ENCODE assay signal across 9 cellular contexts in the genomic region with DNA sequence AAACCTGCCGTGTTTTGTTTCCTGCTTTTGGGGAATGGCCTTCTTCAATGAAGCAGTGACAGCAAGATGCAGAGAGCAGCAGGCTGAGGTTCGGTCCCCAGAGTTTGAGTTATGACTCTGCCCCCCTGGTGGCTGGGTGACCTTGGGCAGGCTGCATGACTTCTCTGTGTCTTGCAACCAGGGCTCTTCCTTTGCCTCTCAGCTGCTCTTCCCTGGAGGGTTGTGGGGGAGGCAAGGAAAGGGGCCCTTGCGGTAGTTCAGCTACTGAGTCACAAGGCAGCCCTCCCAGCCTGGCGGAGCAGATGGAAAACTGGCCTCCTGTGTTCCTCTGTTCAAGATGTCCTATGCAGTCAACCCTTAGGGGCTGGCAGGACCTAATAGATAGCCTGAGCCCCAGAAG. TPM values are rescaled to one million over a fixed set of nuclear protein-coding genes. Genes with fewer than 3 reads are reported as not detected.
DNase-seq lines count a peak whose midpoint lies in the region; ATAC-seq and TF ChIP-seq lines count a peak whose summit lies in the region.
"Had no signal": no experiment of that assay in that cellular context is flagged by ENCODE, and none has a peak within 500 bp of the region (broad histone marks: within the 10 kb centered on the region; RNA-seq: fewer than 3 reads in every experiment).

No MANE protein-coding gene starts in this region.

- H4K20me1 ChIP-seq in DND-41 (ENCODE audit: insufficient read depth, low read length) = no peaks in the 10 kb centered on the region
- H4K20me1 ChIP-seq in smooth muscle cell (ENCODE audit: low read depth) = no peaks in the 10 kb centered on the region

- TF ChIP-seq CTCF in DND-41 (IDR thresholded peaks at IDR 0.05; ENCODE audit: borderline replicate concordance, extremely low read depth, low read length, poor library complexity, severe bottlenecking) (peak; percentile 55), epithelial cell of proximal tubule (conservative IDR thresholded peaks at IDR 0.05; ENCODE audit: low read depth, low read length) (peak; percentile 69), smooth muscle cell (IDR thresholded peaks at IDR 0.05; ENCODE audit: borderline replicate concordance, insufficient read depth, poor library complexity, severe bottlenecking) (peak; percentile 44)

- H3K79me2 ChIP-seq in DND-41 (ENCODE audit: insufficient read depth, low read length) (no peaks in the 10 kb centered on the region), smooth muscle cell (ENCODE audit: low read depth) (no peaks in the 10 kb centered on the region)

- H3K27ac ChIP-seq in DND-41 (ENCODE audit: low read length) (no peak overlapping the region), smooth muscle cell (ENCODE audit: low read depth) (no peak overlapping the region), substantia nigra (ENCODE audit: low read depth, low read length, poor library complexity, severe bottlenecking) (no peak overlapping the region)

- H2AFZ ChIP-seq in DND-41 (ENCODE audit: low read depth, low read length) (no peak overlapping the region), smooth muscle cell (ENCODE audit: low read depth) (no peak overlapping the region)

- H3K9me3 ChIP-seq in DND-41 (ENCODE audit: insufficient read depth, low read length, severe bottlenecking) = no peaks in the 10 kb centered on the region
- H3K9me3 ChIP-seq in smooth muscle cell (replicated peaks; ENCODE audit: low read depth) = no peaks in the 10 kb centered on the region

- H3F3A ChIP-seq in smooth muscle cell (ENCODE audit: low read depth) = no peaks in the 10 kb centered on the region

- H3K9ac ChIP-seq in DND-41 (ENCODE audit: low read depth, low read length) (no peak overlapping the region), smooth muscle cell (ENCODE audit: low read depth) (no peak overlapping the region)

- peak; percentile 53; the same call in 2 of the 3 replicates for ATAC-seq in DND-41 (ENCODE audit: insufficient read depth, low read depth)
- ATAC-seq in GM21529 (IDR thresholded peaks at IDR 0.05; ENCODE audit: unreplicated experiment) = no peak
- no peak for ATAC-seq in HG03520 (IDR thresholded peaks at IDR 0.05; ENCODE audit: unreplicated experiment)
- ATAC-seq: naive thymus-derived CD8-positive, alpha-beta T cell had no signal

- H3K27me3 ChIP-seq in DND-41 (ENCODE audit: insufficient read depth, low read length, poor library complexity) (no peaks in the 10 kb centered on the region), smooth muscle cell (ENCODE audit: low read depth) (peaks cover 4% of the 10 kb centered on the region)

- H3K4me3 ChIP-seq in DND-41 (ENCODE audit: low read depth in 1 of 2, low read length in 2 of 2) = no peak overlapping the region
- H3K4me3 ChIP-seq in epithelial cell of proximal tubule (ENCODE audit: low read depth, low read length) = no peak overlapping the region
- no peak overlapping the region for H3K4me3 ChIP-seq in smooth muscle cell

- no peak overlapping the region for H3K4me2 ChIP-seq in DND-41 (ENCODE audit: insufficient read depth, low read length)
- H3K4me2 ChIP-seq in smooth muscle cell = no peak overlapping the region

- DNase-seq in DND-41 = peak; percentile 37
- peak; percentile 16 for DNase-seq in HK-2 (ENCODE audit: unreplicated experiment)
- DNase-seq in activated CD4-positive, alpha-beta T cell treated with anti-CD3 and anti-CD28 coated beads for 48 hours = peak; percentile 68
- no peak for DNase-seq in epithelial cell of proximal tubule (ENCODE audit: low read depth)
- no peak for DNase-seq in smooth muscle cell (lab: John Stamatoyannopoulos, UW; ENCODE audit: unreplicated experiment)
- DNase-seq in substantia nigra (lab: John Stamatoyannopoulos, UW) = no peak

- H3K4me1 ChIP-seq in DND-41 (ENCODE audit: insufficient read depth, low read length) = no peaks in the 10 kb centered on the region
- peaks cover 3% of the 10 kb centered on the region for H3K4me1 ChIP-seq in smooth muscle cell (ENCODE audit: low read depth)

- H3K36me3 ChIP-seq in DND-41 (ENCODE audit: insufficient read depth, low read length) (no peaks in the 10 kb centered on the region), smooth muscle cell (ENCODE audit: low read depth) (no peaks in the 10 kb centered on the region)

- 54% methylated on average over 4 of the region's 4 CpGs for WGBS in smooth muscle cell (ENCODE audit: low lambda C conversion rate)

RNA-seq across cellular contexts. Expression of a gene that starts 17.1 kb away (rescaled TPM):
- total RNA-seq in epithelial cell of proximal tubule (not detected in 2 replicates), smooth muscle cell (not detected in 2 replicates)
- polyA plus RNA-seq in smooth muscle cell = 0.06 and 0.28 TPM in 2 replicates
- total RNA-seq: naive thymus-derived CD8-positive, alpha-beta T cell had no signal
- polyA plus RNA-seq: naive thymus-derived CD8-positive, alpha-beta T cell had no signal

Comparison
In these comparisons a context has a peak if more than half of its experiments do, and no peak if none do; other contexts are left out.
1. DNase-seq: peak in DND-41 (single experiment), HK-2 (single experiment) and activated CD4-positive, alpha-beta T cell treated with anti-CD3 and anti-CD28 coated beads for 48 hours (single experiment); none in epithelial cell of proximal tubule (single experiment), smooth muscle cell (single experiment) and substantia nigra (0 of 49).
2. Peak in every context shown above with its lines, with median percentiles within 50 percentile points of each other: CTCF ChIP-seq.